ENCODE assay signal across 8 cellular contexts in genomic region chr17:39769974-39770587, GRCh38. TPM values are rescaled to one million over a fixed set of nuclear protein-coding genes. Genes with fewer than 3 reads are reported as not detected.
DNase-seq lines count a peak whose midpoint lies in the region; ATAC-seq and TF ChIP-seq lines count a peak whose summit lies in the region.

No MANE protein-coding gene starts in this region.

- H3K4me3 Mint-ChIP-seq in HFFc6 (no peak overlapping the region), Caco-2 (ENCODE audit: unreplicated experiment) (no peak overlapping the region), type B pancreatic cell (no peak overlapping the region)
- peak overlapping the region; percentile 33 to 95 (median 82) for H3K4me3 Mint-ChIP-seq in naive thymus-derived CD8-positive, alpha-beta T cell

- no peaks in the 10 kb centered on the region for H3K9me3 ChIP-seq in Caco-2

- no peak overlapping the region for H3K4me3 ChIP-seq in Caco-2 (ENCODE audit: low read depth, low read length)

- CTCF ChIA-PET in GM10248 (lab: Yijun Ruan, JAX), result interaction anchor here (1.0 to 1.8 kb wide), 6 partner anchors 13 to 148 kb away, joined by 3 to 6 read pairs (median 4); no protein-coding TSS in a partner anchor
- CTCF ChIA-PET in Caco-2 (lab: Charles Lee), result no interaction called here

- H3K27ac Mint-ChIP-seq in HFFc6 (no peak overlapping the region), Caco-2 (ENCODE audit: unreplicated experiment) (no peak overlapping the region), type B pancreatic cell (no peak overlapping the region)
- H3K27ac Mint-ChIP-seq in naive thymus-derived CD8-positive, alpha-beta T cell, result peak overlapping the region; percentile 86 to 100 (median 96)

- ATAC-seq in naive thymus-derived CD8-positive, alpha-beta T cell, result peak; percentile 79 to 85

- H3K36me3 ChIP-seq in Caco-2 (ENCODE audit: control insufficient read depth, insufficient read depth, low read length), result no peaks in the 10 kb centered on the region

- POLR2A ChIA-PET in GM10248 (lab: Yijun Ruan, JAX), result interaction anchor here (0.9 to 1.1 kb wide), 2 partner anchors 9 to 14 kb away, joined by 3 to 6 read pairs; no protein-coding TSS in a partner anchor
- POLR2A ChIA-PET in naive thymus-derived CD8-positive, alpha-beta T cell (lab: Charles Lee), result interaction anchor here (0.8 to 2.2 kb wide), 16 partner anchors 9 to 157 kb away, joined by 3 to 27 read pairs (median 4); partner anchors contain the start of genes IKZF3, LRRC3C, MIEN1 and ORMDL3
- POLR2A ChIA-PET in Caco-2 (lab: Charles Lee), result no interaction called here

- H3K4me1 ChIP-seq in Caco-2, result no peaks in the 10 kb centered on the region

- DNase-seq in GM10248 (ENCODE audit: extremely low spot score) (peak; percentile 52), HFFc6 (peak; percentile 69), NCI-H1930 (lab: John Stamatoyannopoulos, UW) (peak; percentile 42 to 81), HuH-7.5 (ENCODE audit: low spot score) (no peak), Caco-2 (no peak), type B pancreatic cell (ENCODE audit: extremely low spot score, unreplicated experiment) (no peak)
- peak; percentile 66 for DNase-seq in activated CD8-positive, alpha-beta memory T cell treated with anti-CD3 and anti-CD28 coated beads, Interleukin-2, amount 50 U/mL, for 1 hour (ENCODE audit: extremely low read depth)
- DNase-seq in naive thymus-derived CD8-positive, alpha-beta T cell, result peak in 8 of 10 donors; percentile 48 to 78 (median 67)

- H3K4me1 Mint-ChIP-seq in HFFc6 (ENCODE audit: low read depth) (peaks cover 9% of the 10 kb centered on the region), Caco-2 (ENCODE audit: low read depth, unreplicated experiment) (no peaks in the 10 kb centered on the region), type B pancreatic cell (ENCODE audit: unreplicated experiment) (peaks cover 5% of the 10 kb centered on the region)
- H3K4me1 Mint-ChIP-seq in naive thymus-derived CD8-positive, alpha-beta T cell, result peaks cover 56 to 100% (median 99%) of the 10 kb centered on the region in 4 donors

- H3K36me3 Mint-ChIP-seq in HFFc6 (ENCODE audit: low read depth), result peaks cover 12% of the 10 kb centered on the region
- H3K36me3 Mint-ChIP-seq in naive thymus-derived CD8-positive, alpha-beta T cell, result peaks cover 17 to 62% (median 44%) of the 10 kb centered on the region in 3 donors
- H3K36me3 Mint-ChIP-seq in Caco-2 (ENCODE audit: insufficient read depth, unreplicated experiment), result no peaks in the 10 kb centered on the region
- H3K36me3 Mint-ChIP-seq in type B pancreatic cell, result no peaks in the 10 kb centered on the region

- TF ChIP-seq CTCF in GM10248 (IDR thresholded peaks at IDR 0.05; ENCODE audit: control extremely low read depth, extremely low read depth, low read depth, missing control alignments) (no peak), HFFc6 (IDR thresholded peaks at IDR 0.05) (no peak), Caco-2 (IDR thresholded peaks at IDR 0.05; ENCODE audit: insufficient read depth in 1 of 2, low read depth in 1 of 2, low read length in 1 of 2, severe bottlenecking in 1 of 2, unreplicated experiment in 1 of 2) (no peak), type B pancreatic cell (conservative IDR thresholded peaks at IDR 0.05) (no peak)

- H3K27me3 ChIP-seq in Caco-2 (replicated peaks; ENCODE audit: control insufficient read depth, insufficient read depth, low read length), result no peaks in the 10 kb centered on the region

- peaks cover 63% of the 10 kb centered on the region for H3K27me3 Mint-ChIP-seq in HFFc6 (ENCODE audit: insufficient read depth)
- H3K27me3 Mint-ChIP-seq in naive thymus-derived CD8-positive, alpha-beta T cell, result no peaks in the 10 kb centered on the region
- no peaks in the 10 kb centered on the region for H3K27me3 Mint-ChIP-seq in Caco-2 (ENCODE audit: insufficient read depth, unreplicated experiment)
- peaks cover 13% of the 10 kb centered on the region for H3K27me3 Mint-ChIP-seq in type B pancreatic cell

- H3K9me3 Mint-ChIP-seq in HFFc6 (peaks cover 12% of the 10 kb centered on the region), Caco-2 (ENCODE audit: unreplicated experiment) (no peaks in the 10 kb centered on the region), type B pancreatic cell (no peaks in the 10 kb centered on the region)
- H3K9me3 Mint-ChIP-seq in naive thymus-derived CD8-positive, alpha-beta T cell, result no peaks in the 10 kb centered on the region

- BruUV-seq in Caco-2 (replicated peaks; lab: Mats Ljungman, UMichigan), result no TSS peak

- intact Hi-C loops in Caco-2 (cut with micrococcal nuclease; ENCODE audit: unreplicated experiment), result no loop called here

RNA-seq across cellular contexts. Expression of gene GRB7, which starts 32.3 kb away (rescaled TPM):
- total RNA-seq in HFFc6 (2021; fragmentation: NEBNext Ultra II Directional; extraction: Animal tissue kit (Norgen Biotek cat#: 25700)), result not detected
- total RNA-seq in naive thymus-derived CD8-positive, alpha-beta T cell, result not detected
- polyA plus RNA-seq in naive thymus-derived CD8-positive, alpha-beta T cell, result not detected
- total RNA-seq in Caco-2 (2022) (83.3 and 98.6 TPM in 2 replicates), type B pancreatic cell (ENCODE audit: low replicate concordance) (31.8 and 73.9 TPM in 2 replicates)

RNA-seq across cellular contexts. Expression of gene MIEN1, which starts 39.7 kb away (rescaled TPM):
- total RNA-seq in HFFc6 (2021; fragmentation: NEBNext Ultra II Directional; extraction: Animal tissue kit (Norgen Biotek cat#: 25700)), result 10 to 100 TPM; 56.9 to 70.3 (median 66.0) TPM
- 10 to 100 TPM; 28.9 to 33.2 TPM for total RNA-seq in naive thymus-derived CD8-positive, alpha-beta T cell
- polyA plus RNA-seq in naive thymus-derived CD8-positive, alpha-beta T cell, result 10 to 100 TPM; 75.6 to 81.6 (median 76.7) TPM
- total RNA-seq in Caco-2 (2022) (42.9 and 46.3 TPM in 2 replicates), type B pancreatic cell (ENCODE audit: low replicate concordance) (39.8 and 67.2 TPM in 2 replicates)

Comparison
In these comparisons a context has a peak if more than half of its experiments do, and no peak if none do; other contexts are left out.
1. DNase-seq: peak in GM10248 (single experiment), HFFc6 (single experiment), NCI-H1930 (2 of 2), activated CD8-positive, alpha-beta memory T cell treated with anti-CD3 and anti-CD28 coated beads, Interleukin-2, amount 50 U/mL, for 1 hour (single experiment) and naive thymus-derived CD8-positive, alpha-beta T cell (8 of 10); none in HuH-7.5 (single experiment), Caco-2 (0 of 2) and type B pancreatic cell (single experiment).
2. H3K27ac Mint-ChIP-seq: peak in naive thymus-derived CD8-positive, alpha-beta T cell (10 of 10); none in HFFc6 (single experiment), Caco-2 (single experiment) and type B pancreatic cell (single experiment).
3. H3K4me3 Mint-ChIP-seq: peak in naive thymus-derived CD8-positive, alpha-beta T cell (10 of 10); none in HFFc6 (single experiment), Caco-2 (single experiment) and type B pancreatic cell (single experiment).
4. RNA of gene GRB7, which starts 32.3 kb away (total RNA-seq): 83.3 to 98.6 TPM in Caco-2 and 31.8 to 73.9 TPM in type B pancreatic cell; not detected in HFFc6 and not detected in naive thymus-derived CD8-positive, alpha-beta T cell; every median in the first group is over 10 times any median in the second.